Comparison of ENCODE assay signal across 22 cellular contexts in the genomic region with DNA sequence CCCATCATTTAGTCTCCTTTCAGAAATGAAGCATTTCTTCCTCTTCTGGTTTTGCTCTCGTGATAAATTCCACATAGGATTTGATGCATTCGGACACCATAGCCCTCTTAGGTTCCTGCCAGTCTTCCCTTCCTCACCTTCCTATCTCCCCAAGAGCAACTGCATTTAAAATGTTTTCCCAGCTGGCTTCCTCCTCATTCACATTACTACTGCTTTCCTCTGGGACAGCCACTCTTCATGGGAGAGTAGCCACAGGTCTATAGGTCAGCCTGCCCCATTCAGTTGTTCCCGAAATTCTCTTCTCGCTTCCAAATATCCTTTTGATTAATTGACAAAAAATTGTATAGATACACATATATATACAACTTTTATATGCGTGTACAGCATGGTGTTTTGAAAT.
"Had no signal": no experiment of that assay in that cellular context is flagged by ENCODE, and none has a peak within 500 bp of the region (broad histone marks: within the 10 kb centered on the region; RNA-seq: fewer than 3 reads in every experiment).

No MANE protein-coding gene starts in this region.

- H3K27ac ChIP-seq: left lung, pancreas, spleen, tibial artery, VCaP had no signal

- DNase-seq: activated CD4-positive, CD25-positive, alpha-beta regulatory T cell treated with anti-CD3 and anti-CD28 coated beads, Interleukin-2, amount 50 U/mL, for 72 hours; activated CD8-positive, alpha-beta memory T cell treated with anti-CD3 and anti-CD28 coated beads for 24 hours; activated CD8-positive, alpha-beta memory T cell treated with anti-CD3 and anti-CD28 coated beads, Interleukin-2, amount 50 U/mL, for 48 hours; activated effector memory CD4-positive, alpha-beta T cell treated with Interleukin-2 at 50 U/mL for 16 hours; activated naive CD4-positive, alpha-beta T cell treated with anti-CD3 and anti-CD28 coated beads, Interleukin-2, amount 10 ng/mL, durations not matched to agents 7 days and 5 days; activated naive CD8-positive, alpha-beta T cell treated with anti-CD3 and anti-CD28 coated beads, Interleukin-2, amount 50 U/mL, for 24 hours; activated T-cell treated with anti-CD3 and anti-CD28 coated beads, Interleukin-2, amount 50 U/mL, for 48 hours; aorta; cortex of kidney; effector CD4-positive, alpha-beta T cell; hypothalamus; left lung; naive thymus-derived CD4-positive, alpha-beta T cell; pancreas; spleen; stimulated activated CD4-positive, alpha-beta T cell treated with anti-CD3 and anti-CD28 coated beads, Interleukin-4, amount 100 ng/mL, for 4 hours; SW 1271; T-helper 2 cell had no signal

- H3K4me1 ChIP-seq: left lung, pancreas, spleen had no signal

- H3K4me3 Mint-ChIP-seq: activated naive CD4-positive, alpha-beta T cell treated with anti-CD3 and anti-CD28 coated beads, Interleukin-2, amount 10 ng/mL, durations not matched to agents 7 days and 5 days; activated naive CD8-positive, alpha-beta T cell treated with anti-CD3 and anti-CD28 coated beads, Interleukin-2, amount 50 U/mL, for 24 hours; naive thymus-derived CD4-positive, alpha-beta T cell; stimulated activated memory B cell treated with anti-CD40 and anti-IgM and Interleukin-4, amounts not matched to agents 10 μg/mL and 1 μg/mL and 100 μg/mL, for 72 hours had no signal

- H3K9me3 ChIP-seq: left lung, pancreas, tibial artery had no signal

- H3K9me3 Mint-ChIP-seq: activated naive CD4-positive, alpha-beta T cell treated with anti-CD3 and anti-CD28 coated beads, Interleukin-2, amount 10 ng/mL, durations not matched to agents 7 days and 5 days had no signal

- H3K4me3 ChIP-seq: left lung, pancreas, spleen, tibial artery had no signal

- ATAC-seq: activated naive CD8-positive, alpha-beta T cell treated with anti-CD3 and anti-CD28 coated beads, Interleukin-2, amount 50 U/mL, for 24 hours; esophagus mucosa; naive thymus-derived CD4-positive, alpha-beta T cell; stimulated activated memory B cell treated with anti-CD40 and anti-IgM and Interleukin-4, amounts not matched to agents 10 μg/mL and 1 μg/mL and 100 μg/mL, for 72 hours had no signal

- H3K4me1 Mint-ChIP-seq: activated naive CD4-positive, alpha-beta T cell treated with anti-CD3 and anti-CD28 coated beads, Interleukin-2, amount 10 ng/mL, durations not matched to agents 7 days and 5 days; activated naive CD8-positive, alpha-beta T cell treated with anti-CD3 and anti-CD28 coated beads, Interleukin-2, amount 50 U/mL, for 24 hours; naive thymus-derived CD4-positive, alpha-beta T cell; stimulated activated memory B cell treated with anti-CD40 and anti-IgM and Interleukin-4, amounts not matched to agents 10 μg/mL and 1 μg/mL and 100 μg/mL, for 72 hours had no signal

- H3K27me3 ChIP-seq: tibial artery had no signal

- H3K36me3 ChIP-seq: left lung, pancreas, spleen, tibial artery had no signal

- H3K36me3 Mint-ChIP-seq: activated naive CD4-positive, alpha-beta T cell treated with anti-CD3 and anti-CD28 coated beads, Interleukin-2, amount 10 ng/mL, durations not matched to agents 7 days and 5 days; stimulated activated memory B cell treated with anti-CD40 and anti-IgM and Interleukin-4, amounts not matched to agents 10 μg/mL and 1 μg/mL and 100 μg/mL, for 72 hours had no signal

- H3K27ac Mint-ChIP-seq: activated naive CD4-positive, alpha-beta T cell treated with anti-CD3 and anti-CD28 coated beads, Interleukin-2, amount 10 ng/mL, durations not matched to agents 7 days and 5 days; activated naive CD8-positive, alpha-beta T cell treated with anti-CD3 and anti-CD28 coated beads, Interleukin-2, amount 50 U/mL, for 24 hours; naive thymus-derived CD4-positive, alpha-beta T cell; stimulated activated memory B cell treated with anti-CD40 and anti-IgM and Interleukin-4, amounts not matched to agents 10 μg/mL and 1 μg/mL and 100 μg/mL, for 72 hours had no signal
